Comparison of ENCODE assay signal across 17 cellular contexts in the genomic region with DNA sequence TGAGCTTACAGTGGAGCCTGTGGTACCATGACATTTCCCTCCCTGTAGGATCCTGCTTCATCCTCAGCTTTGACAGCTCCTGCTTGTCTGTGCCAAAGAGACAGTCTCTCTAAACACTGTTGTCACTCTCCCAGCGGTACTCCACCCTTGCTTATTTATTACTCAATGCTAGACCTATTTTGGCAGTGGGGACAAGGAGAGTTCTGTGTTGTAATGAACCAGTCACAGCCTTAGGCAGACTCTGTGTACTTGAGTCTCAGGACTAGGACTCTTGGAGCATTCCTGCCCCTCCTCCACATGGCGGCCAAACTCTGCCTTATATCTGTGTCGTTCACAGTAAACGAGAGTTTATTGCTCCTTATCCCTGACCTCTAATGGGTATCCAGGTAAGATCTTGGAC.
A peak's percentile ranks its signal among the peaks of the same experiment; 100 is the strongest.
DNase-seq lines count a peak whose midpoint lies in the region; ATAC-seq, FAIRE-seq and TF ChIP-seq lines count a peak whose summit lies in the region.
"Had no signal": no experiment of that assay in that cellular context is flagged by ENCODE, and none has a peak within 500 bp of the region (broad histone marks: within the 10 kb centered on the region; RNA-seq: fewer than 3 reads in every experiment).

No MANE protein-coding gene starts in this region.

- CTCF ChIA-PET in H1 (lab: Charles Lee; ENCODE audit: partially characterized antibody): interaction anchor here (1.2 to 1.7 kb wide), 2 partner anchors 8 to 13 kb away, joined by 3 to 17 read pairs; no protein-coding TSS in a partner anchor

- no peak overlapping the region for H3K4ac ChIP-seq in H1 (replicated peaks; ENCODE audit: insufficient read length, low read depth, low read length)

- TF ChIP-seq RAD21 in H1 (IDR thresholded peaks at IDR 0.05 in 1 of 2, conservative IDR thresholded peaks at IDR 0.05 in 1 of 2; ENCODE audit: low read depth in 2 of 2, low read length in 2 of 2): no peak

- TF ChIP-seq POLR2A in H1 (IDR thresholded peaks at IDR 0.05; ENCODE audit: control extremely low read depth in 1 of 2, low read depth in 2 of 2, low read length in 2 of 2) (no peak), suprapubic skin (IDR thresholded peaks at IDR 0.05) (no peak)

- peak overlapping the region; percentile 99 for H2AFZ ChIP-seq in H1 (ENCODE audit: low read length)

- H3K4me3 ChIP-seq in left ventricle myocardium inferior (no peak overlapping the region), H1 (ENCODE audit: extremely low read depth in 1 of 4, insufficient read depth in 2 of 4, low read depth in 3 of 4, low read length in 4 of 4) (no peak overlapping the region), suprapubic skin (no peak overlapping the region)

- no peak for TF ChIP-seq CTCF in left ventricle myocardium inferior (IDR thresholded peaks at IDR 0.05; ENCODE audit: borderline replicate concordance)
- TF ChIP-seq CTCF in H1 (IDR thresholded peaks at IDR 0.05; ENCODE audit: control extremely low read depth in 1 of 3, insufficient read depth in 1 of 3, low read depth in 1 of 3, low read length in 3 of 3): no peak
- TF ChIP-seq CTCF in suprapubic skin (IDR thresholded peaks at IDR 0.05): no peak

- no peak overlapping the region for H2BK20ac ChIP-seq in H1 (ENCODE audit: low read length)

- H2BK15ac ChIP-seq in H1 (ENCODE audit: low read length): no peak overlapping the region

- H4K20me1 ChIP-seq in H1 (replicated peaks in 1 of 2; ENCODE audit: control insufficient read depth in 1 of 2, insufficient read depth in 2 of 2, low read length in 2 of 2): no peaks in the 10 kb centered on the region

- H3K18ac ChIP-seq in H1 (ENCODE audit: extremely low read depth, low read length): no peak overlapping the region

- no peak overlapping the region for H3K14ac ChIP-seq in H1 (ENCODE audit: insufficient read length)

- H3K27ac ChIP-seq in left ventricle myocardium inferior (replicated peaks): no peak overlapping the region
- H3K27ac ChIP-seq in H1 (ENCODE audit: low read depth, low read length): no peak overlapping the region; the same call in 1 of the 2 replicates
- H3K27ac ChIP-seq in suprapubic skin: peak overlapping the region; percentile 69
- H3K27ac ChIP-seq: C4-2B had no signal

- no peak overlapping the region for H2BK120ac ChIP-seq in H1 (replicated peaks; ENCODE audit: low read depth, low read length)

- H3K79me2 ChIP-seq in H1 (ENCODE audit: control insufficient read depth in 1 of 2, insufficient read depth in 2 of 2, low read length in 2 of 2): no peaks in the 10 kb centered on the region

- peak overlapping the region; percentile 73; the same call in 1 of the 2 replicates for H2BK5ac ChIP-seq in H1 (ENCODE audit: low read depth, low read length)

- FAIRE-seq in H1 (lab: Jason Lieb, UNC): no peak

- no peak overlapping the region for H2BK12ac ChIP-seq in H1 (ENCODE audit: low read depth, low read length)

- H3K4me1 ChIP-seq in left ventricle myocardium inferior (no peaks in the 10 kb centered on the region), H1 (replicated peaks in 1 of 4; ENCODE audit: control insufficient read depth in 3 of 4, insufficient read depth in 4 of 4, low read length in 3 of 4) (0 out of 7 replicates have a peak, but pooled peaks cover 0 to 2% (median 0%) of the 10 kb centered on the region in 4 experiments), suprapubic skin (peaks cover 5% of the 10 kb centered on the region)

- no peak overlapping the region for H3K9ac ChIP-seq in H1 (replicated peaks in 1 of 4; ENCODE audit: extremely low read depth in 1 of 4, low read depth in 3 of 4, low read length in 3 of 4)

- no peak overlapping the region for H2AK5ac ChIP-seq in H1 (ENCODE audit: low read depth, low read length)

- ATAC-seq in Right ventricle myocardium inferior (peak; percentile 98), left colon (peak; percentile 54)
- ATAC-seq: Panc1 had no signal

- H3K36me3 ChIP-seq in left ventricle myocardium inferior (no peaks in the 10 kb centered on the region), H1 (ENCODE audit: control insufficient read depth in 2 of 4, insufficient read depth in 4 of 4, low read length in 3 of 4) (no peaks in the 10 kb centered on the region), suprapubic skin (no peaks in the 10 kb centered on the region)

- H3K79me1 ChIP-seq in H1 (ENCODE audit: low read depth, low read length): no peaks in the 10 kb centered on the region

- H4K91ac ChIP-seq in H1 (replicated peaks; ENCODE audit: insufficient read length, low read length): no peak overlapping the region

- intact Hi-C loops in Right ventricle myocardium inferior (cut with DNase I): no loop called here
- intact Hi-C loops in left ventricle myocardium inferior (cut with micrococcal nuclease): no loop called here
- intact Hi-C loops in left colon (cut with DNase I, micrococcal nuclease): no loop called here
- intact Hi-C loops in posterior cingulate gyrus (cut with DNase I): no loop called here

- H4K8ac ChIP-seq in H1 (ENCODE audit: extremely low read depth, insufficient read depth, low read length): no peak overlapping the region

- no peak overlapping the region for H3K56ac ChIP-seq in H1 (replicated peaks; ENCODE audit: insufficient read length, low read depth, low read length)

- POLR2A ChIA-PET in H1 (lab: Charles Lee; ENCODE audit: partially characterized antibody): no interaction called here

- TF ChIP-seq EP300 in H1 (IDR thresholded peaks at IDR 0.05; ENCODE audit: borderline replicate concordance in 1 of 2, low read depth in 2 of 2, low read length in 2 of 2) (no peak), suprapubic skin (IDR thresholded peaks at IDR 0.05) (no peak)

- no peak for DNase-seq in Right ventricle myocardium inferior (ENCODE audit: missing footprints)
- no peak for DNase-seq in left ventricle myocardium inferior
- no peak for DNase-seq in H1 (ENCODE audit: low read depth in 1 of 2, low spot score in 2 of 2)
- no peak for DNase-seq in left colon
- no peak for DNase-seq in suprapubic skin (ENCODE audit: low spot score in 2 of 2)
- no peak for DNase-seq in posterior cingulate gyrus
- DNase-seq in NCI-H226: no peak
- DNase-seq in DMS 273 treated with DMSO at 0.1 percent for 48 hours (lab: John Stamatoyannopoulos, UW): no peak
- DNase-seq: DMS153, EL, HCEC 1CT, NCI-H1436 treated with DMSO at 0.1 percent for 48 hours, NCI-H2081 treated with DMSO at 0.1 percent for 48 hours, NCI-H82, SHP77 treated with DMSO at 0.1 percent for 48 hours had no signal

- H3K9me3 ChIP-seq in left ventricle myocardium inferior (replicated peaks) (no peaks in the 10 kb centered on the region), H1 (ENCODE audit: insufficient read depth in 2 of 2, low read depth in 1 of 2, low read length in 1 of 2) (no peaks in the 10 kb centered on the region), suprapubic skin (no peaks in the 10 kb centered on the region)

- H3K23ac ChIP-seq in H1 (ENCODE audit: insufficient read length): no peak overlapping the region

- 90% methylated on average over 4 of the region's 4 CpGs; no CpG with 5 or more reads in 1 of the 2 experiments for WGBS in H1 (ENCODE audit: extremely low coverage in 1 of 2, insufficient coverage in 1 of 2, insufficient read length in 1 of 2, insufficient replicate concordance in 2 of 2, low coverage in 1 of 2, low lambda C conversion rate in 2 of 2, missing lambda C conversion rate in 1 of 2), 2 experiments
- WGBS in suprapubic skin: 34% methylated on average over 4 of the region's 4 CpGs

- no peak overlapping the region for H4K5ac ChIP-seq in H1 (ENCODE audit: insufficient read length, low read depth, low read length)

- H3K27me3 ChIP-seq in left ventricle myocardium inferior (ENCODE audit: low read depth) (no peaks in the 10 kb centered on the region), H1 (replicated peaks in 1 of 4; ENCODE audit: control insufficient read depth in 3 of 4, extremely low read depth in 1 of 4, insufficient read depth in 3 of 4, low read length in 3 of 4) (no peaks in the 10 kb centered on the region), suprapubic skin (no peaks in the 10 kb centered on the region)

- no peaks in the 10 kb centered on the region for H3K23me2 ChIP-seq in H1 (ENCODE audit: low read depth, low read length)

- H3K4me2 ChIP-seq in H1 (ENCODE audit: insufficient read depth in 1 of 2, low read depth in 2 of 2, low read length in 2 of 2): no peak overlapping the region

TF ChIP-seq in H1, 55 proteins besides CTCF, POLR2A, EP300 and RAD21:
- no peak for TF ChIP-seq SIRT6 (IDR thresholded peaks at IDR 0.05; ENCODE audit: low read length)
- no peak for TF ChIP-seq RBBP5 (IDR thresholded peaks at IDR 0.05; ENCODE audit: borderline replicate concordance, low read depth, low read length)
- TF ChIP-seq TBP (IDR thresholded peaks at IDR 0.05; ENCODE audit: low read depth, low read length): no peak
- no peak for TF ChIP-seq JUN (IDR thresholded peaks at IDR 0.05; ENCODE audit: low read depth, low read length)
- TF ChIP-seq, protein P1, sequence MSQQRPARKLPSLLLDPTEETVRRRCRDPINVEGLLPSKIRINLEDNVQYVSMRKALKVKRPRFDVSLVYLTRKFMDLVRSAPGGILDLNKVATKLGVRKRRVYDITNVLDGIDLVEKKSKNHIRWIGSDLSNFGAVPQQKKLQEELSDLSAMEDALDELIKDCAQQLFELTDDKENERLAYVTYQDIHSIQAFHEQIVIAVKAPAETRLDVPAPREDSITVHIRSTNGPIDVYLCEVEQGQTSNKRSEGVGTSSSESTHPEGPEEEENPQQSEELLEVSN (IDR thresholded peaks at IDR 0.05): no peak
- TF ChIP-seq FOSL1 (IDR thresholded peaks at IDR 0.05; ENCODE audit: insufficient read depth, low read depth, low read length): no peak
- no peak for TF ChIP-seq CHD2 (IDR thresholded peaks at IDR 0.05; ENCODE audit: low read length)
- no peak for TF ChIP-seq SRF (IDR thresholded peaks at IDR 0.05; ENCODE audit: low read depth, low read length)
- no peak for TF ChIP-seq SP2 (IDR thresholded peaks at IDR 0.05; ENCODE audit: low read length)
- no peak for TF ChIP-seq SAP30 (IDR thresholded peaks at IDR 0.05; ENCODE audit: insufficient read depth, insufficient replicate concordance, low read length)
- TF ChIP-seq HDAC2 (IDR thresholded peaks at IDR 0.05; ENCODE audit: borderline replicate concordance in 1 of 2, low read depth in 2 of 2, low read length in 2 of 2): no peak
- TF ChIP-seq CTBP2 (IDR thresholded peaks at IDR 0.05; ENCODE audit: borderline replicate concordance, insufficient read depth, insufficient read length, low read length): no peak
- TF ChIP-seq SIN3A (conservative IDR thresholded peaks at IDR 0.05 in 1 of 2, IDR thresholded peaks at IDR 0.05 in 1 of 2; ENCODE audit: low read depth in 1 of 2, low read length in 2 of 2): no peak
- no peak for TF ChIP-seq CHD1 (IDR thresholded peaks at IDR 0.05; ENCODE audit: low read depth, low read length)
